ENCODE assay signal across 9 cellular contexts in the genomic region with DNA sequence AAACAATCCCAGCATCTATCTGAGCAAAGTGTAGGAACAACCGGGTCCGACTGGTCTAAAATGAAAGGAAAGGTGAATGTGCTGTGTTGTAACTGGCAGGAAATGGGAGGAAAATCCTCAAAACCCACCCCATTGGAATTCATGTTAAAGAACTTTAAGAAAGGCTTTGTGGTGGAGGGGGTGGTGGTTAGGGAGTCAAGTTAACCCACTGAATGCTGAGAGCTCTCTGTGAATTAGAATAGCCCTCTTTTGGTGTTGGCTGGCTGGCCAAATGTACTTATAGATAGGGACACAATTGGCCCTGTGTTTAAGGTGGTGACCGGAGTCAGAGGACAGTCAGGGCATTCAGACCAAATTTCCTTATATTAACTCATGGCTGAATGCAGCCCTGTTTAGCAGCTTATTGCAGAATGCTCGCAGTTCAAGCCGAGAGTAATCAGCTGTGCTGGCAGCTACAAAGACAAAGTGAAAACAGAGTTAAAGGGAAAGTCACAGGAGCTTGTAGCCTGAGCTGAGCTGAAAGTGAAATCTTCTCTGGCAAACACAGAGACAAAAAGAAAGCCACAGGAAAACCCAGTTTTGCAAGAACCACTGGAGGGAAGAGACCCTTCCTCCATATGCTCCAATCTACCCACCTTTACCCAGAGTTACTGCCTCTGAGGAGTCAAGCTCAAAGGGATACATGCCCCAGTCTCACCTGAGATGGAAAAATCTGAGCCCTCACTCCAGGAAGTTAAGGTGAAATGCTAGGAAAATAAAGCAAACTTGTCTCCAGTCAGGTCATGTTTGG. TPM values are rescaled to one million over a fixed set of nuclear protein-coding genes. Genes with fewer than 3 reads are reported as not detected.
DNase-seq lines count a peak whose midpoint lies in the region; ATAC-seq, FAIRE-seq and TF ChIP-seq lines count a peak whose summit lies in the region.
"Had no signal": no experiment of that assay in that cellular context is flagged by ENCODE, and none has a peak within 500 bp of the region (broad histone marks: within the 10 kb centered on the region; RNA-seq: fewer than 3 reads in every experiment).

No MANE protein-coding gene starts in this region.

- H3K9me3 ChIP-seq in endodermal cell (ENCODE audit: control insufficient read depth, low read length) (no peaks in the 10 kb centered on the region), pancreas (no peaks in the 10 kb centered on the region)

- H3K4me1 ChIP-seq in endodermal cell (ENCODE audit: control insufficient read depth, insufficient read depth, low read length) (no peaks in the 10 kb centered on the region), pancreas (peaks cover 7 to 18% (median 12%) of the 10 kb centered on the region in 3 donors)

- H3K27me3 ChIP-seq in endodermal cell (ENCODE audit: control insufficient read depth, insufficient read depth, low read length, poor library complexity, severe bottlenecking) (peaks cover 15% of the 10 kb centered on the region), pancreas (no peaks in the 10 kb centered on the region)

- DNase-seq in endodermal cell (peak; percentile 53), pancreas (peak in 1 of 6 donors; percentile 34), ecto neural progenitor cell (ENCODE audit: low spot score) (no peak), 8988T (no peak), middle frontal gyrus (ENCODE audit: extremely low spot score, low spot score) (no peak)
- DNase-seq: activated B cell treated with CpG ODN at 0.5 μM for 24 hours had no signal

- H3K9me3 Mint-ChIP-seq in endodermal cell, result no peaks in the 10 kb centered on the region
- H3K9me3 Mint-ChIP-seq: activated B cell treated with CpG ODN at 0.5 μM for 24 hours had no signal

- peaks cover 14% of the 10 kb centered on the region for H3K4me1 Mint-ChIP-seq in endodermal cell
- H3K4me1 Mint-ChIP-seq: activated B cell treated with CpG ODN at 0.5 μM for 24 hours had no signal

- H3K4me3 Mint-ChIP-seq in endodermal cell, result no peak overlapping the region
- H3K4me3 Mint-ChIP-seq: activated B cell treated with CpG ODN at 0.5 μM for 24 hours had no signal

- TF ChIP-seq CTCF in endodermal cell (conservative IDR thresholded peaks at IDR 0.05), result no peak
- no peak for TF ChIP-seq CTCF in pancreas (IDR thresholded peaks at IDR 0.05)

- H3K9ac ChIP-seq in endodermal cell (ENCODE audit: extremely low read depth, low read length, poor library complexity, severe bottlenecking), result no peak overlapping the region

- no peak overlapping the region for H3K27ac Mint-ChIP-seq in endodermal cell
- H3K27ac Mint-ChIP-seq: activated B cell treated with CpG ODN at 0.5 μM for 24 hours had no signal

- H3K27me3 Mint-ChIP-seq in endodermal cell (ENCODE audit: insufficient read depth), result peaks cover 11% of the 10 kb centered on the region
- H3K27me3 Mint-ChIP-seq: activated B cell treated with CpG ODN at 0.5 μM for 24 hours had no signal

- WGBS in endodermal cell (ENCODE audit: insufficient coverage in 1 of 2, insufficient read length in 1 of 2), 2 experiments, result 40 to 60% methylated on average over 2 to 5 of the region's 5 CpGs
- 10 to 11% methylated on average over 5 of the region's 5 CpGs for WGBS in pancreas, 2 donors

- H3K4me3 ChIP-seq in endodermal cell (ENCODE audit: low read length), result no peak overlapping the region
- H3K4me3 ChIP-seq in pancreas, result peak overlapping the region in 2 of 4 donors; percentile 27 to 42

- no peak for FAIRE-seq in pancreas (lab: Jason Lieb, UNC)

- H3K36me3 Mint-ChIP-seq in endodermal cell (ENCODE audit: low read depth), result no peaks in the 10 kb centered on the region

- H3K27ac ChIP-seq in endodermal cell (ENCODE audit: low read depth, low read length), result peak overlapping the region; percentile 64
- peak overlapping the region; percentile 14 to 83 (median 74) for H3K27ac ChIP-seq in pancreas

- no peaks in the 10 kb centered on the region for H3K36me3 ChIP-seq in endodermal cell (ENCODE audit: control insufficient read depth, insufficient read depth, low read length)
- H3K36me3 ChIP-seq in pancreas, result no peaks in the 10 kb centered on the region

- intact Hi-C loops in pancreas (cut with DNase I), result no loop called here

- peak; percentile 86 for ATAC-seq in GM19395 (IDR thresholded peaks at IDR 0.05; ENCODE audit: unreplicated experiment)
- ATAC-seq in HG03097 (IDR thresholded peaks at IDR 0.05; ENCODE audit: low FRiP score, unreplicated experiment), result peak; percentile 78
- peak; percentile 76 to 84 (median 80) for ATAC-seq in pancreas
- ATAC-seq in GM18520 (IDR thresholded peaks at IDR 0.05; ENCODE audit: unreplicated experiment), result no peak

RNA-seq across cellular contexts. Expression of a gene that starts 38.5 kb away (rescaled TPM):
- total RNA-seq in endodermal cell (not detected), pancreas (1 to 10 TPM; 1.8 to 8.8 (median 7.4) TPM)
- 0.64 TPM for polyA plus RNA-seq in endodermal cell (2013, experiment 1 of 2)
- polyA plus RNA-seq in endodermal cell (2013, experiment 2 of 2), result 1.2 TPM
- 1 to 10 TPM; 2.7 to 3.1 TPM for polyA plus RNA-seq in pancreas
- total RNA-seq: activated B cell treated with CpG ODN at 0.5 μM for 24 hours had no signal
